Comparison of ENCODE assay signal across 10 cellular contexts in the genomic region with DNA sequence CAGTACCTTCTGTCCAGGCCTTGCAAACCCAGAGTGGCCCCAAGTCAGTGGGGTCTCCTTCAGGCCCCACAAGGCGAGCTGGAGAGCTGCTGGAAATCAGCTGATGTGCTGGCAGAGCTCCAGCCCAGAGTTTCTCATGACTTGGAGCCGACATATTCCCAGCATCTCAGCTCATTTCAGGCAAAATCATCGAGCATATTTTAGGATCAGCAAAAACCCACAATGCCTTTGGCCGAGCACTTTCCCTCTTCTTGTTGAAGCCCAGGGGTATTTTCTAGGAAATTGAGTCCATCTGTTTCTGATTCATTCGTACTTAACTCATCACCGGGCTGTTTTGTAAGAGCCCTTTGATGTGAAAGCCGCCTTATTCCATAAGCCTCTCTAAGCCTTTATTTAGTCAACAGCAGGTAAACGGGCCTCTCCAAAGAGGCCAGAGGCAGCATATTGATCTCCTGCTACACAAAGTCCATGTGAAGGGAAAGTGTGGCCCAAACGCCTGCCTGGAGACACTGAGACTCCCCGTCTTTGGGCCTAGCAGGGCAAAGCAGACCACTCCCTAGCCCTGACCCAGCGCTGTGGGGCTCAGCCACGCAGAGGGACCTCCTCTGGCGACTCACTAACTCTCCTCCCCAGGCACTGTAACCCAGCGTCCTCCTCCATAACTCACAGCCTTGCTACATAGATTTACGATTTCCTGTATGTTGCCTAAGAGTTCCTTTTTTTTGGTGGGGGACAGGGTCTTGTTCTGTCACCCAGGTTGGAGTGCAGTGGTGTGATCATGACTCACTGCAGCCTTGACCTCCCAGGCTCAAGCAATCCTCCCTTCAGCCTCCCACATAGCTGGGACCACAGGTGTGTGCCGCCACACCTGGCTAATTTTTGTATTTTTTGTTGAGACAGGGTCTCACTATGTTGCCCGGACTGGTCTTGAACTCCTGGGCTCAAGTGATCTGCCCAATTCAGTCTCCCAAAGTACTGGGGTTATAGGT. TPM values are rescaled to one million over a fixed set of nuclear protein-coding genes. Genes with fewer than 3 reads are reported as not detected.
DNase-seq lines count a peak whose midpoint lies in the region; ATAC-seq and TF ChIP-seq lines count a peak whose summit lies in the region.
"Had no signal": no experiment of that assay in that cellular context is flagged by ENCODE, and none has a peak within 500 bp of the region (broad histone marks: within the 10 kb centered on the region; RNA-seq: fewer than 3 reads in every experiment).

No MANE protein-coding gene starts in this region.

- TF ChIP-seq CTCF in left ventricle myocardium inferior (IDR thresholded peaks at IDR 0.05; ENCODE audit: borderline replicate concordance) (no peak), upper lobe of right lung (IDR thresholded peaks at IDR 0.05) (no peak), thyroid gland (IDR thresholded peaks at IDR 0.05) (no peak)

- H3K36me3 ChIP-seq in left ventricle myocardium inferior (no peaks in the 10 kb centered on the region), upper lobe of right lung (no peaks in the 10 kb centered on the region), thyroid gland (no peaks in the 10 kb centered on the region)

- H3K27ac ChIP-seq in left ventricle myocardium inferior (replicated peaks) (peak overlapping the region; percentile 48), upper lobe of right lung (no peak overlapping the region), thyroid gland (peak overlapping the region in 1 of 3 donors; percentile 21)

- H3K4me3 ChIP-seq in left ventricle myocardium inferior (no peak overlapping the region), upper lobe of right lung (no peak overlapping the region), thyroid gland (replicated peaks in 1 of 3) (no peak overlapping the region)

- no peak for TF ChIP-seq POLR2A in thyroid gland (IDR thresholded peaks at IDR 0.05)

- no peaks in the 10 kb centered on the region for H3K27me3 ChIP-seq in left ventricle myocardium inferior (ENCODE audit: low read depth)
- no peaks in the 10 kb centered on the region for H3K27me3 ChIP-seq in upper lobe of right lung
- H3K27me3 ChIP-seq in thyroid gland: no peaks in the 10 kb centered on the region

- H3K9me3 ChIP-seq in left ventricle myocardium inferior (replicated peaks) (no peaks in the 10 kb centered on the region), upper lobe of right lung (no peaks in the 10 kb centered on the region), thyroid gland (no peaks in the 10 kb centered on the region)

- 69 to 71% methylated on average over 17 of the region's 17 CpGs for WGBS in thyroid gland, 2 donors

- intact Hi-C loops in Right ventricle myocardium inferior (cut with DNase I): no loop called here
- intact Hi-C loops in cardiac septum (cut with DNase I): no loop called here
- intact Hi-C loops in left ventricle myocardium inferior (cut with micrococcal nuclease): no loop called here
- intact Hi-C loops in upper lobe of right lung (cut with DNase I): no loop called here
- intact Hi-C loops in thyroid gland (cut with DNase I): no loop called here

- DNase-seq in Right ventricle myocardium inferior (ENCODE audit: missing footprints): no peak
- no peak for DNase-seq in cardiac septum (ENCODE audit: low spot score)
- peak; percentile 38 for DNase-seq in T1000 (lab: John Stamatoyannopoulos, UW)
- DNase-seq in left ventricle myocardium inferior: peak; percentile 46
- no peak for DNase-seq in upper lobe of right lung
- no peak for DNase-seq in HUDEP-2 (lab: John Stamatoyannopoulos, UW; ENCODE audit: unreplicated experiment in 76 of 76)
- DNase-seq in SW 1271 (lab: John Stamatoyannopoulos, UW): no peak
- no peak for DNase-seq in thyroid gland
- DNase-seq: CD4-positive, CD25-positive, alpha-beta regulatory T cell; stimulated activated CD4-positive, alpha-beta T cell treated with anti-CD3 and anti-CD28 coated beads, Interleukin-2, amount 100 ng/mL, for 48 hours had no signal

- H3K4me1 ChIP-seq in left ventricle myocardium inferior (peaks cover 6% of the 10 kb centered on the region), upper lobe of right lung (peaks cover 10% of the 10 kb centered on the region), thyroid gland (no peaks in the 10 kb centered on the region)

- ATAC-seq in Right ventricle myocardium inferior (peak; percentile 29), upper lobe of right lung (peak; percentile 29)

RNA-seq across cellular contexts. Expression of a gene that starts 12.1 kb away (rescaled TPM):
- not detected for total RNA-seq in Right ventricle myocardium inferior
- total RNA-seq in cardiac septum: not detected
- total RNA-seq in left ventricle myocardium inferior: not detected
- 0.09 TPM for total RNA-seq in upper lobe of right lung
- total RNA-seq in thyroid gland: under 1 TPM in 2 of 4 donors, not detected in 2; 0.13 to 0.67 TPM

RNA-seq across cellular contexts. Expression of a gene that starts 57.4 kb away (rescaled TPM):
- total RNA-seq in Right ventricle myocardium inferior: 48.6 TPM
- 36.5 TPM for total RNA-seq in cardiac septum
- 47.2 TPM for total RNA-seq in left ventricle myocardium inferior
- total RNA-seq in upper lobe of right lung: 36.3 TPM
- total RNA-seq in thyroid gland: 10 to 100 TPM; 30.2 to 55.8 (median 42.6) TPM

Comparison
In these comparisons a context has a peak if more than half of its experiments do, and no peak if none do; other contexts are left out.
1. DNase-seq: peak in T1000 (single experiment) and left ventricle myocardium inferior (single experiment); none in Right ventricle myocardium inferior (single experiment), cardiac septum (single experiment), upper lobe of right lung (single experiment), HUDEP-2 (0 of 76), SW 1271 (0 of 2) and thyroid gland (0 of 2).